In genomic region chr15:57663262-57663661, GRCh38 we compare ENCODE assay signal across 34 cellular contexts.
"Had no signal": no experiment of that assay in that cellular context is flagged by ENCODE, and none has a peak within 500 bp of the region (broad histone marks: within the 10 kb centered on the region; RNA-seq: fewer than 3 reads in every experiment).

No MANE protein-coding gene starts in this region.

- H3K27ac ChIP-seq: cardiac muscle cell had no signal

- DNase-seq: activated CD4-positive, alpha-beta memory T cell treated with anti-CD3 and anti-CD28 coated beads, Interleukin-2, amount 10 ng/mL, durations not matched to agents 7 days and 5 days; activated CD4-positive, alpha-beta T cell treated with anti-CD3 and anti-CD28 coated beads for 36 hours; activated CD8-positive, alpha-beta memory T cell treated with anti-CD3 and anti-CD28 coated beads for 24 hours; activated CD8-positive, alpha-beta memory T cell treated with anti-CD3 and anti-CD28 coated beads, Interleukin-2, amount 10 ng/mL, durations not matched to agents 7 days and 5 days; activated CD8-positive, alpha-beta memory T cell treated with anti-CD3 and anti-CD28 coated beads, Interleukin-2, amount 50 U/mL, for 48 hours; activated effector memory CD4-positive, alpha-beta T cell treated with Interleukin-2 at 50 U/mL for 16 hours; activated naive CD4-positive, alpha-beta T cell; activated naive CD4-positive, alpha-beta T cell treated with anti-CD3 and anti-CD28 coated beads, Interleukin-2, amount 50 U/mL, for 16 hours; activated naive CD8-positive, alpha-beta T cell treated with anti-CD3 and anti-CD28 coated beads for 36 hours; activated T-cell treated with anti-CD3 and anti-CD28 coated beads, Interleukin-2, amount 50 U/mL, for 48 hours; amniotic stem cell; aorta; Kasumi-1; KG1; MG63; NCI-H1092; NCI-H1436 treated with DMSO at 0.1 percent for 48 hours; NCI-H187; NCI-H2029 treated with DMSO at 0.1 percent for 48 hours; NCI-H2107; NCI-H2171; NCI-H510A; NCI-H526; NCI-H748 treated with DMSO at 0.1 percent for 48 hours; NK-92 treated with Interleukin-12 subunit alpha and Interleukin-12 subunit beta, amount 100 ng/mL, for 24 hours; PC-3; Peyer's patch; RPMI8226; SIG-M5; SW 1271; T-helper 1 cell; T1000 had no signal

- H3K36me3 Mint-ChIP-seq: activated CD8-positive, alpha-beta memory T cell treated with anti-CD3 and anti-CD28 coated beads, Interleukin-2, amount 10 ng/mL, durations not matched to agents 7 days and 5 days; activated naive CD8-positive, alpha-beta T cell treated with anti-CD3 and anti-CD28 coated beads for 36 hours had no signal

- H3K27ac Mint-ChIP-seq: activated CD4-positive, alpha-beta memory T cell treated with anti-CD3 and anti-CD28 coated beads, Interleukin-2, amount 10 ng/mL, durations not matched to agents 7 days and 5 days; activated CD4-positive, alpha-beta T cell treated with anti-CD3 and anti-CD28 coated beads for 36 hours; activated CD8-positive, alpha-beta memory T cell treated with anti-CD3 and anti-CD28 coated beads, Interleukin-2, amount 10 ng/mL, durations not matched to agents 7 days and 5 days; activated naive CD8-positive, alpha-beta T cell treated with anti-CD3 and anti-CD28 coated beads for 36 hours had no signal

- H3K4me3 ChIP-seq: cardiac muscle cell, MG63, Peyer's patch had no signal

- H3K4me3 Mint-ChIP-seq: activated CD4-positive, alpha-beta memory T cell treated with anti-CD3 and anti-CD28 coated beads, Interleukin-2, amount 10 ng/mL, durations not matched to agents 7 days and 5 days; activated CD4-positive, alpha-beta T cell treated with anti-CD3 and anti-CD28 coated beads for 36 hours; activated CD8-positive, alpha-beta memory T cell treated with anti-CD3 and anti-CD28 coated beads, Interleukin-2, amount 10 ng/mL, durations not matched to agents 7 days and 5 days; activated naive CD8-positive, alpha-beta T cell treated with anti-CD3 and anti-CD28 coated beads for 36 hours had no signal

- H3K27me3 ChIP-seq: cardiac muscle cell, Peyer's patch had no signal

- H3K9me3 ChIP-seq: MG63, Peyer's patch had no signal

- H3K9me3 Mint-ChIP-seq: activated CD4-positive, alpha-beta memory T cell treated with anti-CD3 and anti-CD28 coated beads, Interleukin-2, amount 10 ng/mL, durations not matched to agents 7 days and 5 days; activated naive CD8-positive, alpha-beta T cell treated with anti-CD3 and anti-CD28 coated beads for 36 hours had no signal

- H3K36me3 ChIP-seq: MG63 had no signal

- ATAC-seq: activated CD4-positive, alpha-beta T cell treated with anti-CD3 and anti-CD28 coated beads for 36 hours; activated CD4-positive, CD25-positive, alpha-beta regulatory T cell treated with anti-CD3 and anti-CD28 coated beads, Interleukin-2, amount 50 U/mL, for 24 hours; activated CD8-positive, alpha-beta memory T cell treated with anti-CD3 and anti-CD28 coated beads, Interleukin-2, amount 10 ng/mL, durations not matched to agents 7 days and 5 days; PC-3 had no signal

- H3K4me1 Mint-ChIP-seq: activated CD4-positive, alpha-beta memory T cell treated with anti-CD3 and anti-CD28 coated beads, Interleukin-2, amount 10 ng/mL, durations not matched to agents 7 days and 5 days; activated CD8-positive, alpha-beta memory T cell treated with anti-CD3 and anti-CD28 coated beads, Interleukin-2, amount 10 ng/mL, durations not matched to agents 7 days and 5 days had no signal
